Comparison of ENCODE assay signal across 1 cellular context in genomic region chr9:133054194-133054890, GRCh38.
TF ChIP-seq lines count a peak whose summit lies in the region.

No MANE protein-coding gene starts in this region.

TF ChIP-seq in HepG2, 621 proteins besides CTCF, POLR2A, EP300 and RAD21:
- TF ChIP-seq AGO2 (optimal IDR thresholded peaks at IDR 0.05; ENCODE audit: low read depth, low read length) (peak; percentile 69), RXRB (CRISPR knock-in tag; IDR thresholded peaks at IDR 0.05; ENCODE audit: borderline replicate concordance) (no peak)
